31 cellular contexts compared by ENCODE assay signal in the genomic region with DNA sequence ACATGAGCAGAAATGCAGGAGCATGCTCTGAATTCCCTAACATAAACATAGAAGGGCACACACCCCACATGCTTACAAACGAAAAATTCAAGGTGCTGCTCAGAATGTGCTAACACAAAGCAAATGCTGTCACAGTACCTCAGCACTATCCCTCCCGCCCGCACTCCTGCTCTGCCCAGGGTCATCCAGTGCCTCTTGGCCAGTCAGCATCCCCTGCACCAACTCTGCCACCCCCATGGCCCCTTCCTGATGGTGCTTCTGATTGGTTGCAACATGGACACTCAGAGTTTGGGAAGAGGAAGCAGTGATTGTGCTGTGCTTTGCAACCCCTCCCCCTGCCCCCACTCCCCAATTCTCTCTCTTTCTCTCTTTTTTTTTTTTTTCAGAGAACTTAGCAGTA. TPM values are rescaled to one million over a fixed set of nuclear protein-coding genes. Genes with fewer than 3 reads are reported as not detected.
"Had no signal": no experiment of that assay in that cellular context is flagged by ENCODE, and none has a peak within 500 bp of the region (broad histone marks: within the 10 kb centered on the region; RNA-seq: fewer than 3 reads in every experiment).

No MANE protein-coding gene starts in this region.

- H3K4me1 Mint-ChIP-seq: stimulated activated memory B cell treated with anti-CD40 and anti-IgM and Interleukin-4, amounts not matched to agents 10 μg/mL and 1 μg/mL and 100 μg/mL, for 72 hours; stimulated activated naive B cell treated with anti-CD40 and anti-IgM and Interleukin-4, amounts not matched to agents 10 μg/mL and 1 μg/mL and 100 μg/mL, for 72 hours; stimulated activated naive CD8-positive, alpha-beta T cell treated with anti-CD3 and anti-CD28 coated beads, Interleukin-15, amount 100 ng/mL, for 72 hours had no signal

- FAIRE-seq: urothelium cell line had no signal

- H3K36me3 ChIP-seq: stomach, suprapubic skin, thoracic aorta, thyroid gland, tibial artery, tibial nerve, transverse colon, upper lobe of left lung, upper lobe of right lung, uterus, vagina had no signal

- H3K9me3 ChIP-seq: stomach, suprapubic skin, testis, thoracic aorta, thyroid gland, tibial artery, tibial nerve, transverse colon, upper lobe of left lung, upper lobe of right lung, uterus, vagina had no signal

- H3K9me3 Mint-ChIP-seq: stimulated activated effector memory CD8-positive, alpha-beta T cell treated with anti-CD3 and anti-CD28 coated beads, Interleukin-12 subunit alpha, Interleukin-12 subunit beta, amount 100 ng/mL, for 72 hours; stimulated activated naive CD8-positive, alpha-beta T cell treated with anti-CD3 and anti-CD28 coated beads, Interleukin-15, amount 100 ng/mL, for 72 hours; stimulated activated naive CD8-positive, alpha-beta T cell treated with anti-CD3 and anti-CD28 coated beads, Interleukin-15, Interleukin-2, amounts not matched to agents 100 ng/mL and 50 ng/mL, for 24 hours; type B pancreatic cell had no signal

- H3K4me3 ChIP-seq: stomach, suprapubic skin, testis, thoracic aorta, thyroid gland, tibial artery, tibial nerve, transverse colon, upper lobe of left lung, upper lobe of right lung, uterus, vagina had no signal

- H3K27me3 ChIP-seq: suprapubic skin, testis, thyroid gland, transverse colon, upper lobe of left lung, uterus, vagina had no signal

- H3K36me3 Mint-ChIP-seq: stimulated activated effector memory CD8-positive, alpha-beta T cell treated with anti-CD3 and anti-CD28 coated beads, Interleukin-12 subunit alpha, Interleukin-12 subunit beta, amount 100 ng/mL, for 72 hours; stimulated activated memory B cell treated with anti-CD40 and anti-IgM and Interleukin-4, amounts not matched to agents 10 μg/mL and 1 μg/mL and 100 μg/mL, for 72 hours; stimulated activated naive B cell treated with anti-CD40 and anti-IgM and Interleukin-4, amounts not matched to agents 10 μg/mL and 1 μg/mL and 100 μg/mL, for 72 hours; type B pancreatic cell had no signal

- H3K27ac ChIP-seq: stomach, suprapubic skin, testis, thoracic aorta, thyroid gland, tibial artery, tibial nerve, transverse colon, upper lobe of left lung, upper lobe of right lung, uterus, vagina had no signal

- DNase-seq: stimulated activated CD4-positive, alpha-beta T cell treated with anti-CD3 and anti-CD28 coated beads, Interleukin-2, amount 100 ng/mL, for 48 hours; stimulated activated CD4-positive, alpha-beta T cell treated with anti-CD3 and anti-CD28 coated beads, Interleukin-4, amount 100 ng/mL, for 1 hour; stimulated activated CD4-positive, alpha-beta T cell treated with anti-CD3 and anti-CD28 coated beads, Interleukin-4, amount 100 ng/mL, for 24 hours; stimulated activated CD4-positive, alpha-beta T cell treated with anti-CD3 and anti-CD28 coated beads, Interleukin-4, amount 100 ng/mL, for 4 hours; stimulated activated CD8-positive, alpha-beta memory T cell treated with anti-CD3 and anti-CD28 coated beads, Interleukin-4, amount 100 ng/mL, for 48 hours; stimulated activated naive B cell treated with anti-CD40 and anti-IgM and Interleukin-4, amounts not matched to agents 10 μg/mL and 1 μg/mL and 100 μg/mL, for 72 hours; stimulated activated naive CD4-positive, alpha-beta T cell; stimulated activated naive CD4-positive, alpha-beta T cell treated with Interleukin-2 at 50 U/mL for 16 hours; stimulated activated naive CD8-positive, alpha-beta T cell treated with anti-CD3 and anti-CD28 coated beads, Interleukin-15, amount 100 ng/mL, for 72 hours; stimulated activated naive CD8-positive, alpha-beta T cell treated with anti-CD3 and anti-CD28 coated beads, Interleukin-15, Interleukin-2, amounts not matched to agents 100 U/mL and 50 U/mL, for 24 hours; stomach; substantia nigra; testis; thyroid gland; tibial artery; transverse colon; trophoblast cell; upper lobe of left lung; upper lobe of right lung; uterus had no signal

- H3K27ac Mint-ChIP-seq: stimulated activated effector memory CD8-positive, alpha-beta T cell treated with anti-CD3 and anti-CD28 coated beads, Interleukin-12 subunit alpha, Interleukin-12 subunit beta, amount 100 ng/mL, for 72 hours; stimulated activated memory B cell treated with anti-CD40 and anti-IgM and Interleukin-4, amounts not matched to agents 10 μg/mL and 1 μg/mL and 100 μg/mL, for 72 hours; stimulated activated naive B cell treated with anti-CD40 and anti-IgM and Interleukin-4, amounts not matched to agents 10 μg/mL and 1 μg/mL and 100 μg/mL, for 72 hours; stimulated activated naive CD8-positive, alpha-beta T cell treated with anti-CD3 and anti-CD28 coated beads, Interleukin-15, amount 100 ng/mL, for 72 hours; stimulated activated naive CD8-positive, alpha-beta T cell treated with anti-CD3 and anti-CD28 coated beads, Interleukin-15, Interleukin-2, amounts not matched to agents 100 ng/mL and 50 ng/mL, for 24 hours; type B pancreatic cell had no signal

- H3K4me3 Mint-ChIP-seq: stimulated activated effector memory CD8-positive, alpha-beta T cell treated with anti-CD3 and anti-CD28 coated beads, Interleukin-12 subunit alpha, Interleukin-12 subunit beta, amount 100 ng/mL, for 72 hours; stimulated activated memory B cell treated with anti-CD40 and anti-IgM and Interleukin-4, amounts not matched to agents 10 μg/mL and 1 μg/mL and 100 μg/mL, for 72 hours; stimulated activated naive B cell treated with anti-CD40 and anti-IgM and Interleukin-4, amounts not matched to agents 10 μg/mL and 1 μg/mL and 100 μg/mL, for 72 hours; stimulated activated naive CD8-positive, alpha-beta T cell treated with anti-CD3 and anti-CD28 coated beads, Interleukin-15, amount 100 ng/mL, for 72 hours; stimulated activated naive CD8-positive, alpha-beta T cell treated with anti-CD3 and anti-CD28 coated beads, Interleukin-15, Interleukin-2, amounts not matched to agents 100 ng/mL and 50 ng/mL, for 24 hours; type B pancreatic cell had no signal

- H3K4me1 ChIP-seq: suprapubic skin, testis, tibial artery, tibial nerve, transverse colon, upper lobe of left lung, upper lobe of right lung, uterus, vagina had no signal

RNA-seq across cellular contexts. Expression of gene LEP, which starts 13.8 kb away (rescaled TPM):
- total RNA-seq: stomach, temporal lobe, thoracic aorta, upper lobe of left lung, upper lobe of right lung, urinary bladder, uterus had no signal
